In the genomic region with DNA sequence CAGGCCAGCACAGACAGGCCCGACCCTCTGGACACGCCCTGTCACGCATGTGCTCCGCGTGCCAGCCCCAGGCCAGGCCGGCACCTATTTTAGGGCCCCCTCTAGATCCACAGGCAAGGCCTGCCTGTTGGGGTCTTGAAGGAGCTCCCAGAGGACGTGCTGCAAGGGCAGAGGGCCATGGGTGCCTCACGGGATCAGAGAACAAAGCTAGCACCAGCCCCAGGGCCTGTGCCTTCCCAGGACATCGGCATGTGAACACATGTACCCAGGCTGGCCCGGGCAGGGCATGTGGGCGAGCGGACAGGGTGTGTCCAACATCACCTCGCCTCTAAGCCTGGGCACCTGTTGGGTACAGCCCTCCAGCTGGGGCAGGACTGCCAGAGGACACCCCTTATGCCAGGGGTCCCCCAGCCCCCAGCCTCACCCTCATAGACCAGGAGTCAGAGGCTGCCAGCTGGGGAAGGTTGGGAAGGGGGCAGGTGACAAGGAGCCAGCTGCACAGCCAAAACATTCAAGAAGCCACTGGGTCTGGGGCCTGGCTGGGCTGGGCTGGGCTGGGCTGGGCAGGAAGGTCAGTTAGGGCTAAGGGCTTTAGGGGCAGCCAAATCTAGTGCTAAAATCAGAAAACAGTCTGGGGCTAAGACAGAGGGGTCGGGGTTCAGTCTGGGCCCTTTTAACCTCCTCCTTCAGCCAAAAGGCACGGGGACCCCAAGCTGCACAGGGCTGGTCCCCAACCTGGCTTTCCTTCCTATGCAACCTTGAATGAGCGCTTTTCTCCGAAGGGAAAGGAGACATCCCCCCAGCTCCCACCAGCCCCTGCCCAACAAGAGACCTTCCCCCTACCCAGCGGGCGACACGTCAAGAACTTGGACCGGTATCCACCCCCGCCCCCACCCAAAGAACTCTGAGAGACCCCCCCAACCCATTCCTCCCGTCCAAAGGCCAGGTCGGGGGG, we compare ENCODE assay signal across 8 cellular contexts. TPM values are rescaled to one million over a fixed set of nuclear protein-coding genes. Genes with fewer than 3 reads are reported as not detected.
DNase-seq lines count a peak whose midpoint lies in the region; ATAC-seq and TF ChIP-seq lines count a peak whose summit lies in the region.

No MANE protein-coding gene starts in this region.

- no peak for DNase-seq in GM12864 (ENCODE audit: low read depth)
- DNase-seq in RWPE1 (ENCODE audit: low spot score) = no peak
- DNase-seq in choroid plexus epithelial cell (ENCODE audit: low read depth) = no peak
- DNase-seq in right lobe of liver = peak in 2 of 3 donors; percentile 58 to 72
- peak in 1 of 2 donors; percentile 86 for DNase-seq in tibial artery
- DNase-seq in DMS79 (lab: John Stamatoyannopoulos, UW) = no peak
- no peak for DNase-seq in stimulated activated CD4-positive, alpha-beta T cell treated with anti-CD3 and anti-CD28 coated beads, Interleukin-4, amount 100 ng/mL, for 24 hours

- peaks cover 0 to 8% (median 0%) of the 10 kb centered on the region in 4 donors for H3K4me1 ChIP-seq in right lobe of liver
- peaks cover 14 to 74% (median 49%) of the 10 kb centered on the region in 4 donors for H3K4me1 ChIP-seq in tibial artery

- H3K27ac ChIP-seq in RWPE1 = peak overlapping the region; percentile 100
- peak overlapping the region; percentile 85 to 98 (median 92) for H3K27ac ChIP-seq in right lobe of liver
- H3K27ac ChIP-seq in tibial artery = peak overlapping the region; percentile 99

- CTCF ChIA-PET in RWPE1 (lab: Yijun Ruan, JAX) = interaction anchor here (0.7 to 0.9 kb wide), 2 partner anchors 21 to 253 kb away, joined by 5 read pairs; no protein-coding TSS in a partner anchor

- 17% methylated on average over 5 of the region's 24 CpGs for WGBS in right lobe of liver (ENCODE audit: insufficient coverage, low coverage, low lambda C conversion rate, missing lambda C conversion rate)

- H3K27me3 ChIP-seq in right lobe of liver (no peaks in the 10 kb centered on the region), tibial artery (no peaks in the 10 kb centered on the region)

- ATAC-seq in right lobe of liver (peak in 1 of 4 donors; percentile 1), GM21786 (IDR thresholded peaks at IDR 0.05; ENCODE audit: unreplicated experiment) (no peak)

- TF ChIP-seq POLR2A in right lobe of liver (IDR thresholded peaks at IDR 0.05) = no peak

- intact Hi-C loops in right lobe of liver (cut with DNase I) (no loop called here), tibial artery (cut with DNase I; ENCODE audit: low total_unique reads) (loop anchor here (10.0 kb wide), 2 partner anchors 687 to 1047 kb away; a partner anchor contains a TSS)

- TF ChIP-seq CTCF in GM12864 (IDR thresholded peaks at IDR 0.05; ENCODE audit: low read depth, low read length, missing control alignments) (no peak), RWPE1 (conservative IDR thresholded peaks at IDR 0.05; ENCODE audit: low read depth) (no peak), choroid plexus epithelial cell (conservative IDR thresholded peaks at IDR 0.05; ENCODE audit: low read depth, low read length) (no peak), right lobe of liver (IDR thresholded peaks at IDR 0.05) (no peak), tibial artery (IDR thresholded peaks at IDR 0.05) (no peak)

- H3K4me3 ChIP-seq in GM12864 (ENCODE audit: low read depth, low read length) = peak overlapping the region; percentile 75
- H3K4me3 ChIP-seq in choroid plexus epithelial cell (ENCODE audit: low read depth, low read length) = peak overlapping the region; percentile 88
- H3K4me3 ChIP-seq in right lobe of liver = peak overlapping the region; percentile 66 to 85 (median 75)
- H3K4me3 ChIP-seq in tibial artery = peak overlapping the region; percentile 97 to 99

- POLR2A ChIA-PET in RWPE1 (lab: Yijun Ruan, JAX; ENCODE audit: low non-redundant PET) = interaction anchor here (0.7 kb wide), 1 partner anchor 33 kb away, joined by 3 read pairs; no protein-coding TSS in a partner anchor

- H3K9me3 ChIP-seq in right lobe of liver (no peaks in the 10 kb centered on the region), tibial artery (no peaks in the 10 kb centered on the region)

- no peaks in the 10 kb centered on the region for H3K36me3 ChIP-seq in right lobe of liver
- H3K36me3 ChIP-seq in tibial artery = peaks cover 0 to under 1% (median 0%) of the 10 kb centered on the region in 3 donors

RNA-seq across cellular contexts. Expression of a gene that starts 35.3 kb away (rescaled TPM):
- not detected for total RNA-seq in right lobe of liver

RNA-seq across cellular contexts. Expression of a gene that starts 46.4 kb away (rescaled TPM):
- total RNA-seq in right lobe of liver = 1 to 10 TPM in 5 of 6 experiments, under 1 TPM in 1; 0.98 to 3.7 (median 1.7) TPM

Comparison
In these comparisons a context has a peak if more than half of its experiments do, and no peak if none do; other contexts are left out.
1. DNase-seq: peak in right lobe of liver (2 of 3); none in GM12864 (single experiment), RWPE1 (single experiment), choroid plexus epithelial cell (single experiment), DMS79 (single experiment) and stimulated activated CD4-positive, alpha-beta T cell treated with anti-CD3 and anti-CD28 coated beads, Interleukin-4, amount 100 ng/mL, for 24 hours (single experiment).
2. Peak in every context shown above with its lines, with median percentiles within 50 percentile points of each other: H3K4me3 ChIP-seq and H3K27ac ChIP-seq.